ENCODE assay signal across 1 cellular context in genomic region chr5:143066556-143067281, GRCh38.
TF ChIP-seq lines count a peak whose summit lies in the region.

No MANE protein-coding gene starts in this region.

TF ChIP-seq in GM12878, 131 proteins besides CTCF, POLR2A, EP300 and RAD21 (continued from another document and continues in another):
- TF ChIP-seq IRF3 (IDR thresholded peaks at IDR 0.05) (no peak), NR2C2 (IDR thresholded peaks at IDR 0.05; ENCODE audit: borderline replicate concordance, control insufficient read depth, insufficient read length, low read depth) (no peak), BACH1 (IDR thresholded peaks at IDR 0.05; ENCODE audit: borderline replicate concordance) (no peak), ZBED1 (IDR thresholded peaks at IDR 0.05; ENCODE audit: borderline replicate concordance) (0 out of 2 replicates have a peak, but pooled peaks have one; percentile 13), CEBPB (IDR thresholded peaks at IDR 0.05; ENCODE audit: borderline replicate concordance in 1 of 2, low read depth in 2 of 2, low read length in 2 of 2) (0 out of 4 replicates have a peak, but pooled peaks of 1 of the 2 experiments have one; percentile 60), WRNIP1 (IDR thresholded peaks at IDR 0.05; ENCODE audit: borderline replicate concordance, low read depth, low read length) (no peak), ZNF622 (IDR thresholded peaks at IDR 0.05) (no peak), ZNF24 (IDR thresholded peaks at IDR 0.05) (no peak), ATF2 (IDR thresholded peaks at IDR 0.05; ENCODE audit: low read length) (peak; percentile 79), NBN (IDR thresholded peaks at IDR 0.05) (0 out of 2 replicates have a peak, but pooled peaks have one; percentile 15), IRF4 (IDR thresholded peaks at IDR 0.05; ENCODE audit: low read depth, low read length) (peak; percentile 75; the same call in 1 of the 2 replicates), USF1 (IDR thresholded peaks at IDR 0.05; ENCODE audit: borderline replicate concordance, extremely low read length, insufficient read depth, low read depth, low read length) (no peak), PML (IDR thresholded peaks at IDR 0.05; ENCODE audit: low read length) (peak; percentile 65; the same call in 1 of the 2 replicates), FOXM1 (IDR thresholded peaks at IDR 0.05; ENCODE audit: low read depth, low read length) (peak; percentile 60; the same call in 1 of the 2 replicates), ZNF207 (IDR thresholded peaks at IDR 0.05; ENCODE audit: borderline replicate concordance) (no peak), ETV6 (conservative IDR thresholded peaks at IDR 0.05 in 1 of 2, IDR thresholded peaks at IDR 0.05 in 1 of 2; ENCODE audit: borderline replicate concordance in 1 of 2, low read depth in 1 of 2) (peak in 1 of 2 experiments; percentile 58; a peak in 1 of 4 replicates), SIN3A (IDR thresholded peaks at IDR 0.05; ENCODE audit: low read depth, low read length) (no peak), HCFC1 (IDR thresholded peaks at IDR 0.05; ENCODE audit: low read length) (no peak), NFXL1 (IDR thresholded peaks at IDR 0.05; ENCODE audit: borderline replicate concordance) (no peak), YY1 (IDR thresholded peaks at IDR 0.05; ENCODE audit: low read depth, low read length) (0 out of 2 replicates have a peak, but pooled peaks have one; percentile 39), SRF (IDR thresholded peaks at IDR 0.05; ENCODE audit: low read depth in 2 of 2, low read length in 2 of 2) (no peak), RCOR1 (conservative IDR thresholded peaks at IDR 0.05; ENCODE audit: low read depth, low read length) (no peak), ATF3 (IDR thresholded peaks at IDR 0.05; ENCODE audit: borderline replicate concordance, extremely low read depth, low read depth, low read length) (no peak), MYC (IDR thresholded peaks at IDR 0.05; ENCODE audit: insufficient read depth, insufficient read length, insufficient replicate concordance, low read length, severe bottlenecking) (no peak), SUZ12 (IDR thresholded peaks at IDR 0.05; ENCODE audit: unreplicated experiment) (no peak), NFYA (IDR thresholded peaks at IDR 0.05; ENCODE audit: borderline replicate concordance, low read depth, low read length) (no peak), SMAD1 (IDR thresholded peaks at IDR 0.05; ENCODE audit: low read depth, partially characterized antibody) (no peak), NRF1 (conservative IDR thresholded peaks at IDR 0.05; ENCODE audit: low read depth, low read length) (no peak), TCF3 (IDR thresholded peaks at IDR 0.05; ENCODE audit: borderline replicate concordance, insufficient read depth, low read depth, low read length) (peak; percentile 54; the same call in 1 of the 2 replicates), CHD1 (IDR thresholded peaks at IDR 0.05; ENCODE audit: low read depth, low read length) (no peak), GABPA (IDR thresholded peaks at IDR 0.05; ENCODE audit: low read depth) (0 out of 2 replicates have a peak, but pooled peaks have one; percentile 45), CREM (IDR thresholded peaks at IDR 0.05; ENCODE audit: low read depth) (peak; percentile 52), CEBPZ (IDR thresholded peaks at IDR 0.05; ENCODE audit: low read depth, low read length) (no peak), ZNF592 (IDR thresholded peaks at IDR 0.05) (no peak), EED (IDR thresholded peaks at IDR 0.05; ENCODE audit: low read depth) (peak; percentile 80), DPF2 (IDR thresholded peaks at IDR 0.05) (no peak), GATAD2B (conservative IDR thresholded peaks at IDR 0.05; ENCODE audit: low read depth) (no peak), SUPT20H (IDR thresholded peaks at IDR 0.05; ENCODE audit: borderline replicate concordance, control insufficient read depth, low read depth, low read length) (no peak), ESRRA (IDR thresholded peaks at IDR 0.05; ENCODE audit: low read length) (no peak), ASH2L (IDR thresholded peaks at IDR 0.05; ENCODE audit: borderline replicate concordance, low read depth) (no peak), ZBTB11 (CRISPR knock-in tag; IDR thresholded peaks at IDR 0.05) (no peak), KLF5 (IDR thresholded peaks at IDR 0.05; ENCODE audit: partially characterized antibody) (no peak), POLR2AphosphoS5 (IDR thresholded peaks at IDR 0.05; ENCODE audit: low read length) (peak; percentile 46; the same call in 1 of the 2 replicates), LARP7 (IDR thresholded peaks at IDR 0.05) (no peak), POU2F2 (IDR thresholded peaks at IDR 0.05; ENCODE audit: borderline replicate concordance, low read depth, low read length) (no peak), TAF1 (IDR thresholded peaks at IDR 0.05; ENCODE audit: borderline replicate concordance, low read depth, low read length) (peak; percentile 33; the same call in 1 of the 2 replicates), ELK1 (IDR thresholded peaks at IDR 0.05; ENCODE audit: low read depth, low read length) (no peak), NFIC (IDR thresholded peaks at IDR 0.05; ENCODE audit: low read depth, low read length) (peak; percentile 89)
